Comparison of ENCODE assay signal across 26 cellular contexts in genomic region chr12:89507015-89507824, GRCh38. TPM values are rescaled to one million over a fixed set of nuclear protein-coding genes. Genes with fewer than 3 reads are reported as not detected.
DNase-seq lines count a peak whose midpoint lies in the region; ATAC-seq, FAIRE-seq and TF ChIP-seq lines count a peak whose summit lies in the region.
"Had no signal": no experiment of that assay in that cellular context is flagged by ENCODE, and none has a peak within 500 bp of the region (broad histone marks: within the 10 kb centered on the region; RNA-seq: fewer than 3 reads in every experiment).

No MANE protein-coding gene starts in this region.

- intact Hi-C loops in Calu3 (cut with micrococcal nuclease; ENCODE audit: unreplicated experiment), result loop anchor here (1.0 to 5.0 kb wide), 3 partner anchors 14 to 155 kb away; partner anchors contain the start of gene DUSP6
- intact Hi-C loops in posterior cingulate gyrus (cut with DNase I), result no loop called here

- TF ChIP-seq CTCF in Calu3 (IDR thresholded peaks at IDR 0.05; ENCODE audit: unreplicated experiment) (no peak), NB4 (IDR thresholded peaks at IDR 0.05; ENCODE audit: low read depth, low read length) (no peak), neural progenitor cell (IDR thresholded peaks at IDR 0.05) (no peak)

- H2AFZ ChIP-seq in neural progenitor cell (replicated peaks), result no peak overlapping the region

- H3K4me2 ChIP-seq in neural progenitor cell, result no peak overlapping the region

- peak; percentile 81 for FAIRE-seq in endometrium (lab: Jason Lieb, UNC)
- FAIRE-seq: frontal cortex, HTR-8/SVneo, TTC549 had no signal

- peaks cover 25% of the 10 kb centered on the region for H3K36me3 Mint-ChIP-seq in Calu3 (ENCODE audit: insufficient read depth, unreplicated experiment)
- H3K36me3 Mint-ChIP-seq in neural progenitor cell, result peaks cover 2% of the 10 kb centered on the region

- H3K4me1 Mint-ChIP-seq in Calu3 (ENCODE audit: low read depth, unreplicated experiment) (peaks cover 67% of the 10 kb centered on the region), neural progenitor cell (no peaks in the 10 kb centered on the region)

- H3K9me3 ChIP-seq in neural progenitor cell (ENCODE audit: low read depth), result no peaks in the 10 kb centered on the region

- H3F3A ChIP-seq in neural progenitor cell (ENCODE audit: low read depth), result no peaks in the 10 kb centered on the region

- H4K20me1 ChIP-seq in neural progenitor cell (ENCODE audit: low read depth), result no peaks in the 10 kb centered on the region

- H3K79me2 ChIP-seq in neural progenitor cell (ENCODE audit: low read depth), result no peaks in the 10 kb centered on the region

- H3K4me3 Mint-ChIP-seq in Calu3 (ENCODE audit: low read depth, unreplicated experiment) (peak overlapping the region; percentile 28), neural progenitor cell (no peak overlapping the region)
- H3K4me3 Mint-ChIP-seq: activated CD4-positive, alpha-beta T cell treated with anti-CD3 and anti-CD28 coated beads for 36 hours; activated naive CD8-positive, alpha-beta T cell treated with anti-CD3 and anti-CD28 coated beads for 36 hours; CD4-positive, CD25-positive, alpha-beta regulatory T cell; H9; nephron progenitor cell; stimulated activated naive CD8-positive, alpha-beta T cell treated with anti-CD3 and anti-CD28 coated beads, Interleukin-15, amount 100 ng/mL, for 72 hours had no signal

- H3K9me3 Mint-ChIP-seq in Calu3 (ENCODE audit: low read depth, unreplicated experiment) (peaks cover 7% of the 10 kb centered on the region), neural progenitor cell (peaks cover 6% of the 10 kb centered on the region)
- H3K9me3 Mint-ChIP-seq: activated naive CD8-positive, alpha-beta T cell treated with anti-CD3 and anti-CD28 coated beads for 36 hours; CD4-positive, CD25-positive, alpha-beta regulatory T cell; stimulated activated naive CD8-positive, alpha-beta T cell treated with anti-CD3 and anti-CD28 coated beads, Interleukin-15, amount 100 ng/mL, for 72 hours had no signal

- H3K27me3 Mint-ChIP-seq in Calu3 (ENCODE audit: unreplicated experiment), result no peaks in the 10 kb centered on the region
- H3K27me3 Mint-ChIP-seq in neural progenitor cell (ENCODE audit: insufficient read depth, low read depth), result peaks cover 2% of the 10 kb centered on the region
- H3K27me3 Mint-ChIP-seq: activated CD4-positive, alpha-beta T cell treated with anti-CD3 and anti-CD28 coated beads for 36 hours; activated naive CD8-positive, alpha-beta T cell treated with anti-CD3 and anti-CD28 coated beads for 36 hours; CD4-positive, CD25-positive, alpha-beta regulatory T cell; stimulated activated naive CD8-positive, alpha-beta T cell treated with anti-CD3 and anti-CD28 coated beads, Interleukin-15, amount 100 ng/mL, for 72 hours had no signal

- H3K9ac ChIP-seq in neural progenitor cell, result no peak overlapping the region

- H3K27ac Mint-ChIP-seq in Calu3 (ENCODE audit: unreplicated experiment) (peak overlapping the region; percentile 97), neural progenitor cell (no peak overlapping the region)
- H3K27ac Mint-ChIP-seq: activated CD4-positive, alpha-beta T cell treated with anti-CD3 and anti-CD28 coated beads for 36 hours; activated naive CD8-positive, alpha-beta T cell treated with anti-CD3 and anti-CD28 coated beads for 36 hours; stimulated activated naive CD8-positive, alpha-beta T cell treated with anti-CD3 and anti-CD28 coated beads, Interleukin-15, amount 100 ng/mL, for 72 hours had no signal

- H3K4me3 ChIP-seq in NB4 (ENCODE audit: low read depth, low read length) (no peak overlapping the region), neural progenitor cell (no peak overlapping the region)
- H3K4me3 ChIP-seq: coronary artery had no signal

- no peak overlapping the region for H3K27ac ChIP-seq in neural progenitor cell
- H3K27ac ChIP-seq: coronary artery had no signal

- CTCF ChIA-PET in Calu3 (lab: Charles Lee), result interaction anchor here (0.6 to 2.3 kb wide), 8 partner anchors 10 to 469 kb away, joined by 3 to 9 read pairs (median 5); no protein-coding TSS in a partner anchor

- ATAC-seq in GM18861 (IDR thresholded peaks at IDR 0.05; ENCODE audit: unreplicated experiment), result no peak
- ATAC-seq: activated CD4-positive, alpha-beta T cell treated with anti-CD3 and anti-CD28 coated beads for 36 hours; stimulated activated naive CD8-positive, alpha-beta T cell treated with anti-CD3 and anti-CD28 coated beads, Interleukin-15, amount 100 ng/mL, for 72 hours had no signal

- H3K36me3 ChIP-seq in neural progenitor cell, result no peaks in the 10 kb centered on the region

- no peaks in the 10 kb centered on the region for H3K27me3 ChIP-seq in neural progenitor cell

- peaks cover 9% of the 10 kb centered on the region for H3K4me1 ChIP-seq in neural progenitor cell

- no TSS peak for BruUV-seq in Calu3 (replicated peaks; lab: Mats Ljungman, UMichigan)

- no peak for TF ChIP-seq POLR2A in NB4 (IDR thresholded peaks at IDR 0.05; ENCODE audit: extremely low read depth, insufficient read length)

- DNase-seq in Calu3, result peak; percentile 86
- DNase-seq in NB4 (ENCODE audit: low read depth), result peak; percentile 34
- DNase-seq in neural progenitor cell (ENCODE audit: low spot score), result peak; percentile 10
- no peak for DNase-seq in activated naive CD4-positive, alpha-beta T cell treated with Interleukin-2 at 50 U/mL for 16 hours
- DNase-seq in activated CD4-positive, CD25-positive, alpha-beta regulatory T cell (lab: John Stamatoyannopoulos, UW), result no peak
- DNase-seq in posterior cingulate gyrus, result no peak
- DNase-seq: activated CD4-positive, alpha-beta T cell treated with anti-CD3 and anti-CD28 coated beads for 36 hours; activated naive CD8-positive, alpha-beta T cell treated with anti-CD3 and anti-CD28 coated beads for 36 hours; CD4-positive, CD25-positive, alpha-beta regulatory T cell; DND-41; H9; kidney glomerular epithelial cell; mesendoderm; NCI-H2171 treated with DMSO at 0.1 percent for 48 hours; NCI-H82; nephron progenitor cell; SHP77 treated with DMSO at 0.1 percent for 48 hours; stimulated activated CD4-positive, alpha-beta T cell treated with anti-CD3 and anti-CD28 coated beads, Interleukin-4, amount 100 ng/mL, for 24 hours; stimulated activated naive CD8-positive, alpha-beta T cell treated with anti-CD3 and anti-CD28 coated beads, Interleukin-15, amount 100 ng/mL, for 72 hours; trophoblast cell had no signal

RNA-seq across cellular contexts. Expression of gene GALNT4, which starts 17.4 kb away (rescaled TPM):
- total RNA-seq in Calu3 (2022) (67.0 and 70.9 TPM in 2 replicates), neural progenitor cell (ENCODE audit: low replicate concordance) (2.2 and 2.8 TPM in 2 replicates)

RNA-seq across cellular contexts. Expression of gene POC1B, which starts 18.6 kb away (rescaled TPM):
- total RNA-seq in Calu3 (2022), result 36.2 and 40.3 TPM in 2 replicates
- total RNA-seq in neural progenitor cell (ENCODE audit: low replicate concordance), result 32.4 and 40.3 TPM in 2 replicates

Comparison
In these comparisons a context has a peak if more than half of its experiments do, and no peak if none do; other contexts are left out.
1. DNase-seq: peak in Calu3 (single experiment), NB4 (single experiment) and neural progenitor cell (single experiment); none in activated naive CD4-positive, alpha-beta T cell treated with Interleukin-2 at 50 U/mL for 16 hours (single experiment), activated CD4-positive, CD25-positive, alpha-beta regulatory T cell (0 of 4) and posterior cingulate gyrus (0 of 10).
2. RNA of gene GALNT4, which starts 17.4 kb away (total RNA-seq): 67.0 to 70.9 TPM in Calu3; 2.2 to 2.8 TPM in neural progenitor cell; every median in the first group is over 10 times any median in the second.